8 cellular contexts compared by ENCODE assay signal in genomic region chr2:197517150-197517549, GRCh38. TPM values are rescaled to one million over a fixed set of nuclear protein-coding genes. Genes with fewer than 3 reads are reported as not detected.
DNase-seq lines count a peak whose midpoint lies in the region; ATAC-seq, FAIRE-seq and TF ChIP-seq lines count a peak whose summit lies in the region.

No MANE protein-coding gene starts in this region.

- H3K79me2 ChIP-seq in K562 (ENCODE audit: control insufficient read depth, insufficient read depth, low read length), result peaks cover 59% of the 10 kb centered on the region

- H3K4me2 ChIP-seq in K562 (ENCODE audit: insufficient read depth, low read length), result peak overlapping the region; percentile 91

- H3K9ac ChIP-seq in K562 (ENCODE audit: insufficient read depth in 1 of 2, low read depth in 2 of 2, low read length in 2 of 2), result peak overlapping the region in 1 of 2 experiments; percentile 83; a peak in 2 of 4 replicates

- FAIRE-seq in K562 (lab: Jason Lieb, UNC), result no peak

- DNase-seq in HEK293T (ENCODE audit: extremely low spot score) (no peak), K562 (ENCODE audit: extremely low read depth in 1 of 4, low spot score in 3 of 4) (no peak), NCI-H526 treated with DMSO at 0.1 percent for 48 hours (lab: John Stamatoyannopoulos, UW) (no peak), putamen (ENCODE audit: low spot score) (no peak)

- H3K27me3 ChIP-seq in K562 (ENCODE audit: control insufficient read depth in 2 of 2, insufficient read depth in 2 of 2, low read length in 2 of 2), result no peaks in the 10 kb centered on the region
- H3K27me3 ChIP-seq in mononuclear cell (ENCODE audit: insufficient read depth, low read length), result no peaks in the 10 kb centered on the region

- peak overlapping the region; percentile 95 for H3K27ac ChIP-seq in 22Rv1
- H3K27ac ChIP-seq in K562 (ENCODE audit: extremely low read depth, low read depth, low read length), result no peak overlapping the region

- 0% methylated on average over 2 of the region's 2 CpGs for WGBS in K562 (ENCODE audit: insufficient coverage, low coverage, missing lambda C conversion rate)

- POLR2A ChIA-PET in HEK293T (lab: Yijun Ruan, JAX) (interaction anchor here (2.6 to 6.2 kb wide), 3 partner anchors 12 to 188 kb away, joined by 12 to 52 read pairs (median 17); partner anchors contain the start of genes HSPD1, HSPE1 and MARS2), K562 (lab: Yijun Ruan, JAX) (interaction anchor here (1.4 to 3.5 kb wide), 2 partner anchors 8 to 17 kb away, joined by 5 to 34 read pairs; partner anchors contain the start of genes HSPD1 and HSPE1)

- TF ChIP-seq RAD21 in K562 (CRISPR knock-in tag; conservative IDR thresholded peaks at IDR 0.05 in 1 of 2, IDR thresholded peaks at IDR 0.05 in 1 of 2), result no peak

- TF ChIP-seq EP300 in K562 (IDR thresholded peaks at IDR 0.05; ENCODE audit: low read length), result no peak

- no peaks in the 10 kb centered on the region for H4K20me1 ChIP-seq in K562 (replicated peaks; ENCODE audit: control insufficient read depth, insufficient read depth, low read length)

- no peak for TF ChIP-seq CTCF in 22Rv1 (IDR thresholded peaks at IDR 0.05)
- no peak for TF ChIP-seq CTCF in K562 (IDR thresholded peaks at IDR 0.05 in 2 of 3, conservative IDR thresholded peaks at IDR 0.05 in 1 of 3; ENCODE audit: insufficient read depth in 2 of 3, low read depth in 1 of 3, low read length in 3 of 3)

- TF ChIP-seq POLR2A in K562 (conservative IDR thresholded peaks at IDR 0.05), result no peak

- CTCF ChIA-PET in HEK293T (lab: Yijun Ruan, JAX), result interaction anchor here (0.6 kb wide), 1 partner anchor 13 kb away, joined by 4 read pairs; no protein-coding TSS in a partner anchor
- CTCF ChIA-PET in K562 (lab: Yijun Ruan, JAX; ENCODE audit: low intra/inter-chr PET ratio), result no interaction called here

- H3K4me1 ChIP-seq in K562 (replicated peaks in 1 of 2; ENCODE audit: control insufficient read depth in 2 of 2, insufficient read depth in 2 of 2, low read length in 2 of 2), result peaks cover 14 to 24% of the 10 kb centered on the region in 2 experiments; a peak in 4 of 5 replicates
- peaks cover 17% of the 10 kb centered on the region for H3K4me1 ChIP-seq in mononuclear cell (ENCODE audit: insufficient read depth, low read length)

- H3K9me1 ChIP-seq in K562 (ENCODE audit: control insufficient read depth, insufficient read depth, low read length), result no peaks in the 10 kb centered on the region

- no TSS peak for BruUV-seq in K562 (replicated peaks; lab: Mats Ljungman, UMichigan)

- ATAC-seq in K562 (no peak), HG03139 (IDR thresholded peaks at IDR 0.05; ENCODE audit: unreplicated experiment) (no peak), HG03280 (IDR thresholded peaks at IDR 0.05; ENCODE audit: unreplicated experiment) (no peak)

- H3K36me3 ChIP-seq in K562 (ENCODE audit: control insufficient read depth, insufficient read depth, low read length), result peaks cover 4% of the 10 kb centered on the region; the same call in 1 of the 3 replicates

- peak overlapping the region; percentile 92 for H3K4me3 ChIP-seq in K562
- peak overlapping the region; percentile 68 for H3K4me3 ChIP-seq in mononuclear cell (ENCODE audit: low read length)

- intact Hi-C loops in K562 (cut with micrococcal nuclease), result no loop called here

- in situ Hi-C loops in K562 (cut with MboI), result no loop called here

- H3K9me3 ChIP-seq in K562 (replicated peaks; ENCODE audit: control insufficient read depth, insufficient read depth, low read depth, low read length) (no peaks in the 10 kb centered on the region; the same call in 1 of the 2 replicates), mononuclear cell (ENCODE audit: low read depth, low read length) (no peaks in the 10 kb centered on the region)

- no peak overlapping the region for H2AFZ ChIP-seq in K562 (ENCODE audit: low read depth, low read length)

TF ChIP-seq in HEK293T, 16 proteins besides CTCF, POLR2A, EP300 and RAD21 (continues in another document):
- no peak for TF ChIP-seq LEF1 (IDR thresholded peaks at IDR 0.05; ENCODE audit: borderline replicate concordance)
- no peak for TF ChIP-seq SUZ12 (IDR thresholded peaks at IDR 0.05)
- no peak for TF ChIP-seq FOXA1 (IDR thresholded peaks at IDR 0.05)

TF ChIP-seq in K562, 482 proteins besides CTCF, POLR2A, EP300 and RAD21:
- TF ChIP-seq SNRNP70 (optimal IDR thresholded peaks at IDR 0.05; ENCODE audit: low read depth, low read length) (no peak), PKNOX1 (IDR thresholded peaks at IDR 0.05) (peak; percentile 55; the same call in 1 of the 2 replicates)

RNA-seq across cellular contexts. Expression of gene MOB4, which starts 1.3 kb away (rescaled TPM):
- 5.9 and 15.8 TPM in 2 replicates for total RNA-seq in K562 (2011; cell fraction: chromatin; rRNA removed; ENCODE audit: low replicate concordance)
- total RNA-seq in K562 (2011; cell fraction: nucleolus; rRNA removed), result 3.4 and 3.8 TPM in 2 replicates
- 8.1 and 16.6 TPM in 2 replicates for total RNA-seq in K562 (2011; cell fraction: nucleoplasm; rRNA removed)
- 12.2 and 13.5 TPM in 2 replicates for total RNA-seq in K562 (2014; rRNA removed)
- 27.7 and 31.3 TPM in 2 replicates for total RNA-seq in K562 (2014; rRNA removed; fragmentation: Illumina TruSeq; extraction: Trizol)
- 18.1 and 21.0 TPM in 2 replicates for total RNA-seq in K562 (2015; rRNA removed; fragmentation: Illumina TruSeq; extraction: Trizol)
- 13.8 and 16.8 TPM in 2 replicates for total RNA-seq in K562 (2021)
- polyA plus RNA-seq in K562 (2011; rRNA removed), result 15.3 and 25.6 TPM in 2 replicates
- polyA plus RNA-seq in K562 (2011; cell fraction: cytosol; rRNA removed), result 4.9 and 10.9 TPM in 2 replicates
- polyA plus RNA-seq in K562 (2011; cell fraction: nucleus; rRNA removed), result 2.2 and 3.5 TPM in 2 replicates
- polyA plus RNA-seq in K562 (2012), result 22.2 and 27.7 TPM in 2 replicates
- 17.4 and 17.7 TPM in 2 replicates for polyA plus RNA-seq in K562 (2014; fragmentation: Illumina TruSeq; extraction: Trizol)
- 10 to 100 TPM; 29.6 to 30.8 TPM for polyA plus RNA-seq in K562 (2014; fragmentation: Nextera tagmentation; extraction: Ambion mirVana)
- 20.4 and 22.2 TPM in 2 replicates for polyA plus RNA-seq in K562 (2014; rRNA removed)
- polyA minus RNA-seq in K562 (2011; rRNA and poly(A)+ RNA removed), result 23.7 and 28.7 TPM in 2 replicates
- polyA minus RNA-seq in K562 (2011; cell fraction: cytosol; rRNA and poly(A)+ RNA removed), result 3.3 and 6.0 TPM in 2 replicates
- polyA minus RNA-seq in K562 (2011; cell fraction: nucleus; rRNA and poly(A)+ RNA removed), result 4.4 and 5.3 TPM in 2 replicates
- total RNA-seq in mononuclear cell, result 87.6 TPM

RNA-seq across cellular contexts. Expression of gene HSPE1, which starts 17.0 kb away (rescaled TPM):
- total RNA-seq in K562 (2011; cell fraction: chromatin; rRNA removed; ENCODE audit: low replicate concordance), result 32.0 and 68.8 TPM in 2 replicates
- 34.5 and 38.0 TPM in 2 replicates for total RNA-seq in K562 (2011; cell fraction: nucleolus; rRNA removed)
- total RNA-seq in K562 (2011; cell fraction: nucleoplasm; rRNA removed), result 51.1 and 56.8 TPM in 2 replicates
- total RNA-seq in K562 (2014; rRNA removed) (395 and 427 TPM in 2 replicates), K562 (2014; rRNA removed; fragmentation: Illumina TruSeq; extraction: Trizol) (649 and 664 TPM in 2 replicates), K562 (2015; rRNA removed; fragmentation: Illumina TruSeq; extraction: Trizol) (576 and 612 TPM in 2 replicates), K562 (2021) (223 and 261 TPM in 2 replicates), mononuclear cell (35.7 TPM)
- polyA plus RNA-seq in K562 (2011; rRNA removed) (267 and 371 TPM in 2 replicates), K562 (2014; fragmentation: Illumina TruSeq; extraction: Trizol) (574 and 695 TPM in 2 replicates), K562 (2014; fragmentation: Nextera tagmentation; extraction: Ambion mirVana) (1,000 to 10,000 TPM in 1 of 2 experiments, 100 to 1,000 TPM in 1; 880 to 1,007 TPM), K562 (2014; rRNA removed) (843 and 986 TPM in 2 replicates)
- 41.1 and 116 TPM in 2 replicates for polyA plus RNA-seq in K562 (2011; cell fraction: cytosol; rRNA removed)
- 31.9 and 45.6 TPM in 2 replicates for polyA plus RNA-seq in K562 (2011; cell fraction: nucleus; rRNA removed)
- polyA plus RNA-seq in K562 (2012), result 140 and 1,187 TPM in 2 replicates
- polyA minus RNA-seq in K562 (2011; rRNA and poly(A)+ RNA removed), result 192 and 215 TPM in 2 replicates
- 29.0 and 38.2 TPM in 2 replicates for polyA minus RNA-seq in K562 (2011; cell fraction: cytosol; rRNA and poly(A)+ RNA removed)
- polyA minus RNA-seq in K562 (2011; cell fraction: nucleus; rRNA and poly(A)+ RNA removed), result 30.8 and 50.2 TPM in 2 replicates

RNA-seq across cellular contexts. Expression of gene HSPD1, which starts 17.5 kb away (rescaled TPM):
- 178 and 396 TPM in 2 replicates for total RNA-seq in K562 (2011; cell fraction: chromatin; rRNA removed; ENCODE audit: low replicate concordance)
- total RNA-seq in K562 (2011; cell fraction: nucleolus; rRNA removed), result 123 and 133 TPM in 2 replicates
- total RNA-seq in K562 (2011; cell fraction: nucleoplasm; rRNA removed), result 166 and 176 TPM in 2 replicates
- total RNA-seq in K562 (2014; rRNA removed) (398 and 400 TPM in 2 replicates), K562 (2014; rRNA removed; fragmentation: Illumina TruSeq; extraction: Trizol) (816 and 890 TPM in 2 replicates), K562 (2015; rRNA removed; fragmentation: Illumina TruSeq; extraction: Trizol) (663 and 710 TPM in 2 replicates), K562 (2021) (561 and 583 TPM in 2 replicates), mononuclear cell (90.6 TPM)
- polyA plus RNA-seq in K562 (2011; rRNA removed) (411 and 575 TPM in 2 replicates), K562 (2014; fragmentation: Illumina TruSeq; extraction: Trizol) (654 and 736 TPM in 2 replicates), K562 (2014; fragmentation: Nextera tagmentation; extraction: Ambion mirVana) (1,000 to 10,000 TPM in 1 of 2 experiments, 100 to 1,000 TPM in 1; 622 to 1,014 TPM), K562 (2014; rRNA removed) (508 and 510 TPM in 2 replicates)
- 100 and 172 TPM in 2 replicates for polyA plus RNA-seq in K562 (2011; cell fraction: cytosol; rRNA removed)
- polyA plus RNA-seq in K562 (2011; cell fraction: nucleus; rRNA removed), result 163 and 169 TPM in 2 replicates
- polyA plus RNA-seq in K562 (2012), result 361 and 520 TPM in 2 replicates
- polyA minus RNA-seq in K562 (2011; rRNA and poly(A)+ RNA removed), result 835 and 848 TPM in 2 replicates
- 305 and 355 TPM in 2 replicates for polyA minus RNA-seq in K562 (2011; cell fraction: cytosol; rRNA and poly(A)+ RNA removed)
- 151 and 279 TPM in 2 replicates for polyA minus RNA-seq in K562 (2011; cell fraction: nucleus; rRNA and poly(A)+ RNA removed)
